ENCODE assay signal across 1 cellular context in the genomic region with DNA sequence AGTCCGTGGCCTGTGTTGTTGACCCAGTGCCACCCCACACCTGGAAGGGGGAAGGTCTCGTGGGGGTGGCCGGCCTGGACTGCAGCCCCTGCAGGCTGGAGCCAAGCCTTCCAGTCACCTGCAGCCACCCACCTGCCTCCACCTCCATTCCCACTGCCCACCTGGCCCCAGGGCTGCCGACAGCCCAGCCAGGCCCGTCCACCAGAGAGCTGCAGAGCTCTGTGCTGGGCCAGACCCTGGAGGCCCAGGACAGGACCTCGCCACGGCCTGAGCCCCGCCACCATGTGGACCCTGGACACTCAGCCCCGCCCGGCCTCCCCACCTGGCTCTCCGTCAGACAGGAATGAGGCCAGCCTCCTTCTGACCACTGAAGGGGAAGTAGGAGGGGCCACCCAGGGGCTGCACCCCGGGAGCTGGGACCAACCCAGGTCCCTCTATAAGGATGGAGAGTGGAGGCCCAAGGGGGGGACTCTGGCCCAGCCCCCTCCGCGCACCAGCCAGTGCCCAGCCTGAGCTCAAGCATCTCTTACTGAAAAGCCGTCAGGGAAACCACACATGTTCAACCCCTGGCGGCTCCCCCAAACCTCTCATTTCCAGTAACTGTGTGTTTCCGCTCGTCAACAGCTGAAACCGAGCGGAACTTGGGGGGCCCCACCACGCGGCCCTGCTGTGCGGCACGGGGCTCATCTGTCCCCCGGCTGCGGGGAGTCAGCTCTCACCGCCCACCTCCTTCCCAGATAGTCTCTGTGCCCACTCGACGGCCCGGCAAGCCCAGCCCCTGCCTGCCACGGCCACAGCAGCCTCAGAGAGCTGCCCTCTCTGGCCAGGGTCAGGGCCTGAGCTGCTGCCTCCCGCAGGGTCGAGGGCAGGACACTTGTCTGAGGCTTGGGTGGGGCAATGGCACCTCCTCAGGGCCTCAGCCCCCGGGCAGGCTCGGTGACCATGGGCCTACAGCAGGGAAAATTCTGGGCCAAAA.
TF ChIP-seq lines count a peak whose summit lies in the region.

No MANE protein-coding gene starts in this region.

TF ChIP-seq in IMR-90, 13 proteins besides CTCF, POLR2A, EP300 and RAD21:
- TF ChIP-seq MAZ (IDR thresholded peaks at IDR 0.05; ENCODE audit: borderline replicate concordance, low read depth, low read length), result no peak
- no peak for TF ChIP-seq NFE2L2 (IDR thresholded peaks at IDR 0.05; ENCODE audit: low read depth, low read length)
- no peak for TF ChIP-seq RFX5 (IDR thresholded peaks at IDR 0.05; ENCODE audit: low read depth, low read length)
- no peak for TF ChIP-seq BHLHE40 (IDR thresholded peaks at IDR 0.05; ENCODE audit: low read depth, low read length)
- no peak for TF ChIP-seq FOS (IDR thresholded peaks at IDR 0.05; ENCODE audit: low read depth, low read length)
- TF ChIP-seq MXI1 (IDR thresholded peaks at IDR 0.05; ENCODE audit: borderline replicate concordance, low read depth, low read length), result no peak
- no peak for TF ChIP-seq ELK1 (IDR thresholded peaks at IDR 0.05; ENCODE audit: borderline replicate concordance, low read depth, low read length)
- TF ChIP-seq RCOR1 (IDR thresholded peaks at IDR 0.05; ENCODE audit: insufficient replicate concordance, low read length), result no peak
- TF ChIP-seq USF2 (IDR thresholded peaks at IDR 0.05; ENCODE audit: low read depth, low read length), result no peak
